In the genomic region with DNA sequence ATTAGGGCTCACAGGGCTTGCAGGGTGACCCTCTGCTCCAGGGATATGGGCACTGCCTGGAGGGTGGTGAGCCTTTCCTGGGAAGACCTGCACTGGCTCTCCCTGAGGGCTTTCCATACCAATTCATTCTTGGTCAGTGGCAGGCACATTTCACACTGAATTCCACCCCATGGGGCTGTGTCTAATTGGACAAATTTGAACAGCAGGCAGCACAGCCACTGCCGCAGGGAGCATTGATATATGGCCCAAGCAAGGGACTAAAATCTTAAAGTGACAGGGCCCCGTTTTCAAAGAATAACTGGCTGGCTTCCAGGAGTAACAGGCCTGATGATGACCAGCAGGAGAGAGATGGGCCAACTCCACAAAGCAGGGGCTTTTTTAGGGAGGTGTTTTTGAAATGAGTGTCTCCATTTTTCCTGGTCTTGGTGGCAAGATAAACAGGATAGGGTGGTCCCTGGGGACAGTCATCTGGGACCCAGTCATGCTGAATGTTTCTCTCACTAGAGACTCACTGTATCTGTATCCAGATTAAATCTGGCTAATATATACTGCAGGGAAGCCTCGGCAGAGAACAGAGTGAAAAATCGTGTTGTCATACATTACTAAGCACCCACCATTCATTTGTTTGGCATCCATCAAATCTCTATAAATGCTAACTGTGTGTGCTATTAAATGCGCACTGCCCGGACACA, we compare ENCODE assay signal across 14 cellular contexts.
DNase-seq lines count a peak whose midpoint lies in the region; ATAC-seq and TF ChIP-seq lines count a peak whose summit lies in the region.
"Had no signal": no experiment of that assay in that cellular context is flagged by ENCODE, and none has a peak within 500 bp of the region (broad histone marks: within the 10 kb centered on the region; RNA-seq: fewer than 3 reads in every experiment).

No MANE protein-coding gene starts in this region.

- no peak overlapping the region for H4K91ac ChIP-seq in trophoblast cell (ENCODE audit: low read depth, low read length)

- no peak overlapping the region for H3K9ac ChIP-seq in trophoblast cell (ENCODE audit: low read length)

- no peaks in the 10 kb centered on the region for H3K9me3 ChIP-seq in trophoblast cell (ENCODE audit: insufficient read depth, low read depth, low read length)
- H3K9me3 ChIP-seq: Caco-2, ovary had no signal

- no peak overlapping the region for H3K14ac ChIP-seq in trophoblast cell (ENCODE audit: low read length)

- no peak overlapping the region for H2BK120ac ChIP-seq in trophoblast cell (ENCODE audit: insufficient read depth, low read length, poor library complexity)

- ATAC-seq in HG02571 (IDR thresholded peaks at IDR 0.05; ENCODE audit: unreplicated experiment), result no peak

- H3K27me3 Mint-ChIP-seq in nephron (ENCODE audit: low read depth), result peaks cover 8% of the 10 kb centered on the region

- H3K4me3 ChIP-seq in AG10803 (ENCODE audit: low read length) (no peak overlapping the region), trophoblast cell (ENCODE audit: low read depth, low read length) (no peak overlapping the region)
- H3K4me3 ChIP-seq: ovary had no signal

- no peak overlapping the region for H3K18ac ChIP-seq in trophoblast cell (ENCODE audit: low read length)

- WGBS in trophoblast cell (ENCODE audit: extremely low coverage, insufficient coverage, insufficient read length), result no CpG with 5 or more reads among the region's 6 CpGs

- H3K4me1 Mint-ChIP-seq in nephron, result peaks cover 61% of the 10 kb centered on the region

- H3K79me1 ChIP-seq in trophoblast cell (ENCODE audit: low read length), result no peaks in the 10 kb centered on the region

- no peak for TF ChIP-seq CTCF in AG10803 (conservative IDR thresholded peaks at IDR 0.05; ENCODE audit: low read length)
- TF ChIP-seq CTCF in nephron (IDR thresholded peaks at IDR 0.05; ENCODE audit: unreplicated experiment in 3 of 3), result no peak

- no peak overlapping the region for H2AFZ ChIP-seq in trophoblast cell (ENCODE audit: insufficient read depth, low read length, poor library complexity)

- no peaks in the 10 kb centered on the region for H3K27me3 ChIP-seq in trophoblast cell (ENCODE audit: insufficient read depth, low read length)
- H3K27me3 ChIP-seq: ovary had no signal

- H3K27ac ChIP-seq in caudate nucleus (ENCODE audit: low read depth, low read length) (peak overlapping the region; percentile 33), trophoblast cell (ENCODE audit: low read depth, low read length) (no peak overlapping the region)
- H3K27ac ChIP-seq: ovary had no signal

- H2BK12ac ChIP-seq in trophoblast cell (ENCODE audit: low read length), result no peak overlapping the region

- H3K4me1 ChIP-seq in trophoblast cell (ENCODE audit: control insufficient read depth in 1 of 2, insufficient read depth in 2 of 2, low read length in 2 of 2), result peaks cover 0 to 2% of the 10 kb centered on the region in 2 experiments

- no peaks in the 10 kb centered on the region for H3K79me2 ChIP-seq in trophoblast cell (ENCODE audit: control insufficient read depth, insufficient read depth, low read length, poor library complexity)

- no peaks in the 10 kb centered on the region for H3K36me3 Mint-ChIP-seq in nephron (ENCODE audit: low read depth)

- no peak overlapping the region for H3K4me2 ChIP-seq in trophoblast cell (ENCODE audit: low read length)

- peak overlapping the region; percentile 86 to 97 (median 96) for H3K27ac Mint-ChIP-seq in nephron

- H2AK5ac ChIP-seq in trophoblast cell (ENCODE audit: low read length), result no peak overlapping the region

- peak overlapping the region in 1 of 3 experiments; percentile 50 for H3K4me3 Mint-ChIP-seq in nephron

- no peaks in the 10 kb centered on the region for H3K9me3 Mint-ChIP-seq in nephron

- peak; percentile 41 for DNase-seq in AG10803 (ENCODE audit: low read depth)
- peak; percentile 48 for DNase-seq in HS-5 (ENCODE audit: low read depth)
- no peak for DNase-seq in caudate nucleus (lab: John Stamatoyannopoulos, UW)
- no peak for DNase-seq in MV-4-11 (lab: John Stamatoyannopoulos, UW)
- no peak for DNase-seq in NCI-H1694 treated with DMSO at 0.1 percent for 48 hours (lab: John Stamatoyannopoulos, UW)
- no peak for DNase-seq in trophoblast cell
- DNase-seq: activated CD8-positive, alpha-beta memory T cell treated with anti-CD3 and anti-CD28 coated beads, Interleukin-2, amount 50 U/mL, for 4 hours; aorta; Caco-2; kidney; NCI-H1105; ovary had no signal

- H3K4ac ChIP-seq in trophoblast cell (ENCODE audit: low read depth, low read length), result no peak overlapping the region

- H4K8ac ChIP-seq in trophoblast cell (ENCODE audit: low read depth, low read length), result no peak overlapping the region

- H3K23ac ChIP-seq in trophoblast cell (ENCODE audit: low read length), result no peak overlapping the region

- H4K12ac ChIP-seq in trophoblast cell (ENCODE audit: low read depth, low read length), result no peak overlapping the region

- H3K36me3 ChIP-seq in trophoblast cell (ENCODE audit: control insufficient read depth in 1 of 2, insufficient read depth in 2 of 2, low read length in 2 of 2), result no peaks in the 10 kb centered on the region
- H3K36me3 ChIP-seq: ovary had no signal

- no peak overlapping the region for H2BK5ac ChIP-seq in trophoblast cell (ENCODE audit: low read depth, low read length, poor library complexity)

Comparison
In these comparisons a context has a peak if more than half of its experiments do, and no peak if none do; other contexts are left out.
1. DNase-seq: peak in AG10803 (single experiment) and HS-5 (single experiment); none in caudate nucleus (0 of 61), MV-4-11 (single experiment), NCI-H1694 treated with DMSO at 0.1 percent for 48 hours (single experiment) and trophoblast cell (0 of 2).